ENCODE assay signal across 11 cellular contexts in the genomic region with DNA sequence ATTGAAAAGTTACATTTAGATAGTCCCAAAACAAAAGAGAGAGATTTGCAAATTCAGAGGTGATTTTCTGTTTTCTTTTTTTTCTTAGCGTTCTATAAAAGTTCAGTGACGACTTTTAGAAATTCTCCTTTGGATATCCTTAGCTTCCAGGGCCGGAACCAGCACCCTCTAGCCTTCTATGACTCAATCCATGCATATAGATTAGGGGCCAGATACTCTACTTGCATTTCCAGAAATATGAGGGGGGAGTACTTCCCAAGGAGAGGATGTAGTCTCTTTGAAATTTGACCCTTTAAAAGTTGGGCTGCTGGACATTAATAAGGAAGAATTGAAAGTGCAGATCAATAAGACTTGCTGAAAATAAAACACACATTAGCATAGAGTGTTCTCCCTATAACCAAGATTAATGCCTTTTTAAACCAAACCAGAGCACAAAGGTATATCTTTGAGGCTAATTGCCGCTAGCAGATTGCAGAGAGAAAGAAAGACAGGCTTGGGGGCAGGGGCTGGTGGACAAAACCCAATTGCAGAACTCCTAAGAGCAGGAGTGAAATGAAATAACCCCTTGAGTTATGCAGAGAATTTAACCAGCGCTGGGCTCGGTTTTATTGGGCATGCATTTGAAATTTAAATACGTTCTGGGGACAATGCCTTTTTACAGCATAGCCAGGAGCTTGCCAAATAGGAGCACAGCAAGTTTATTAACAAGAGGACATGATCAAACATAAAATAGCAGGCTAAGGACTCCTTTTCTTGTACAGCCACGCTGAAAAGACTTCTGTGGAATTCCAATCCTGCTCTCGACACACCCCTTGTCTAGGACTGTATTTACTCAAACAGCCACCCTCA.
DNase-seq lines count a peak whose midpoint lies in the region; ATAC-seq and TF ChIP-seq lines count a peak whose summit lies in the region.
"Had no signal": no experiment of that assay in that cellular context is flagged by ENCODE, and none has a peak within 500 bp of the region (broad histone marks: within the 10 kb centered on the region; RNA-seq: fewer than 3 reads in every experiment).

No MANE protein-coding gene starts in this region.

- H3K9ac ChIP-seq in HUES6 (ENCODE audit: low read length), result peak overlapping the region; percentile 59

- no peaks in the 10 kb centered on the region for H3K36me3 ChIP-seq in HUES6 (ENCODE audit: control insufficient read depth, insufficient read depth, low read length)
- no peaks in the 10 kb centered on the region for H3K36me3 ChIP-seq in lung (ENCODE audit: control insufficient read depth in 2 of 2, insufficient read depth in 2 of 2, low read length in 2 of 2)
- H3K36me3 ChIP-seq: uterus had no signal

- no peak for TF ChIP-seq POLR2A in erythroblast (IDR thresholded peaks at IDR 0.05; ENCODE audit: low read length)

- in situ Hi-C loops in astrocyte of the spinal cord (cut with HindIII; ENCODE audit: low sequenced_read_pairs), result no loop called here

- H3K4me1 ChIP-seq in HUES6 (ENCODE audit: control insufficient read depth, insufficient read depth, low read length) (peaks cover 29% of the 10 kb centered on the region), lung (ENCODE audit: control insufficient read depth in 2 of 2, insufficient read depth in 2 of 2, low read length in 2 of 2) (no peaks in the 10 kb centered on the region)
- H3K4me1 ChIP-seq: uterus had no signal

- peak overlapping the region; percentile 87 for H3K27ac ChIP-seq in HUES6 (ENCODE audit: low read depth, low read length)
- no peak overlapping the region for H3K27ac ChIP-seq in lung (ENCODE audit: low read depth in 1 of 2, low read length in 1 of 2)
- H3K27ac ChIP-seq: uterus had no signal

- H3K9me3 ChIP-seq in HUES6 (ENCODE audit: control insufficient read depth, insufficient read depth, low read depth, low read length), result no peaks in the 10 kb centered on the region
- H3K9me3 ChIP-seq in lung (ENCODE audit: control insufficient read depth in 2 of 2, insufficient read depth in 1 of 2, low read length in 1 of 2), result no peaks in the 10 kb centered on the region
- H3K9me3 ChIP-seq: uterus had no signal

- ATAC-seq in lung (ENCODE audit: insufficient read depth, low FRiP score), result peak; percentile 88
- ATAC-seq in GM21447 (IDR thresholded peaks at IDR 0.05; ENCODE audit: unreplicated experiment), result no peak
- ATAC-seq: activated T-helper 17 cell treated with anti-CD3 and anti-CD28 coated beads, Interleukin-2, amount 50 U/mL, for 72 hours had no signal

- 40 to 68% methylated on average over 9 of the region's 9 CpGs for WGBS in lung, 2 donors

- H3K4me3 ChIP-seq in AG09309 (ENCODE audit: control insufficient read depth, low read depth, low read length) (no peak overlapping the region), HUES6 (ENCODE audit: low read depth, low read length) (peak overlapping the region; percentile 27; the same call in 1 of the 2 replicates), astrocyte of the spinal cord (ENCODE audit: low read depth, low read length) (no peak overlapping the region), lung (no peak overlapping the region)
- H3K4me3 ChIP-seq: uterus had no signal

- H3K27me3 ChIP-seq in HUES6 (ENCODE audit: control insufficient read depth, insufficient read depth, low read length) (no peaks in the 10 kb centered on the region), lung (ENCODE audit: control insufficient read depth, insufficient read depth) (no peaks in the 10 kb centered on the region)
- H3K27me3 ChIP-seq: uterus had no signal

- DNase-seq in AG09309 (ENCODE audit: low read depth) (peak; percentile 4), astrocyte of the spinal cord (ENCODE audit: low read depth, low spot score) (peak; percentile 50), lung (ENCODE audit: low spot score) (peak; percentile 32), GF-D8 (lab: John Stamatoyannopoulos, UW) (no peak), amniotic stem cell (lab: John Stamatoyannopoulos, UW) (no peak), erythroblast (lab: John Stamatoyannopoulos, UW) (no peak)
- DNase-seq: NCI-H748 treated with DMSO at 0.1 percent for 48 hours, uterus had no signal

- TF ChIP-seq CTCF in AG09309 (IDR thresholded peaks at IDR 0.05; ENCODE audit: control insufficient read depth, insufficient read depth, low read depth, low read length, missing control alignments), result no peak
- no peak for TF ChIP-seq CTCF in astrocyte of the spinal cord (IDR thresholded peaks at IDR 0.05; ENCODE audit: low read depth, low read length)
- no peak for TF ChIP-seq CTCF in lung (IDR thresholded peaks at IDR 0.05; ENCODE audit: control extremely low read depth, extremely low read depth)

Comparison
In these comparisons a context has a peak if more than half of its experiments do, and no peak if none do; other contexts are left out.
1. DNase-seq: peak in AG09309 (single experiment), astrocyte of the spinal cord (single experiment) and lung (single experiment); none in GF-D8 (single experiment), amniotic stem cell (single experiment) and erythroblast (0 of 2).